Comparison of ENCODE assay signal across 8 cellular contexts in the genomic region with DNA sequence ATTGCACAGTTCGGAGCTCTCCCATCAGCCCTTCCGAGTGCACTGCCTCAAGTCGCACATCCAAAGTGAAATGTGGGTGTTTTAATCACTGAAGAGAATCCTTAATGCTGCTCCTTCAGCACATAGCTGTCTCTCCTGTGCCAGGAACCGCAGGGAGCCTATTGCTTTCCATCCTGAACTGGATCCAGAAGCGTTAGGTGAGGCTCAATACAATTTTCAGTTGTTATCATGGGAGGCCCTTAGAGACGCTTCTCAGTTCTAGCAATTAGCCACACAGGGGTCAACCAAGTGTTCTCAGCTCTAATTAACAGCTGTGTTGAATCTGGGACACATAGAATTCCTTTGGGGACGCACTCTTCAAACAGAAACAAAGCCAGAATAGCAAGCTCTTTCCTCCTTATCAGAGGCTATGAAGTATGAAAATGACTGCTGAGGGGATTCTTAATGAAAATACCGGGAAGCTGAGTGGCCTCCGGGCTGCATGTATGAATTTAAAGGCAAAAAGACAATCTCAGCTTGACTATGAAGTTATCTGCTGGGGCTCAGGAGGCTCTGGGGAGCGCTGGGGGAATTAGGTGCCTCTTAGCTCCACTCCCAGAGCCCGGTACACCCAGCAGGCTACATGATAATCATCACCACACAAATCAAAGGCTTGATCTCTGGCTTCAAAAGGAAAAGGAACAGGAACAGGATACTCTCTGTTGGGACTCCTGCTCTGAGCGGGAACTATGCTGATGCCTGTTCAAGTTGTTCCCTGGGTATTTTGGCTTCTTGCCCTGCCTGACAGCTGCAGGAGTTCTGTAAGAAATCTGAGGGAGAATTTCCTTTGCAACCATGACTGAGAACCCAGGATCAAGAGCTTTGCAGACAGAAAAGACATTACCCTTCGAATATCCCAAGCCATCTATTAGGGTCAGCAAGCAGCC. TPM values are rescaled to one million over a fixed set of nuclear protein-coding genes. Genes with fewer than 3 reads are reported as not detected.
A peak's percentile ranks its signal among the peaks of the same experiment; 100 is the strongest.
DNase-seq lines count a peak whose midpoint lies in the region; ATAC-seq, FAIRE-seq and TF ChIP-seq lines count a peak whose summit lies in the region.

No MANE protein-coding gene starts in this region.

- TF ChIP-seq EP300 in HepG2 (IDR thresholded peaks at IDR 0.05; ENCODE audit: low read depth in 2 of 2, low read length in 2 of 2) (no peak), HepG2 (CRISPR knock-in tag; IDR thresholded peaks at IDR 0.05; ENCODE audit: borderline replicate concordance) (no peak), stomach (IDR thresholded peaks at IDR 0.05) (no peak)

- H3K4me3 ChIP-seq in LNCaP clone FGC (ENCODE audit: low read depth, low read length) (no peak overlapping the region), mammary epithelial cell (replicated peaks in 1 of 3; ENCODE audit: insufficient read depth in 1 of 3, low read depth in 2 of 3, low read length in 3 of 3) (no peak overlapping the region), HepG2 (replicated peaks in 1 of 3; ENCODE audit: insufficient read depth in 1 of 3, low read depth in 2 of 3, low read length in 3 of 3) (no peak overlapping the region), stomach (no peak overlapping the region)

- H3K4me1 ChIP-seq in mammary epithelial cell (ENCODE audit: insufficient read depth, low read length) (no peaks in the 10 kb centered on the region), HepG2 (ENCODE audit: insufficient read depth, low read length) (no peaks in the 10 kb centered on the region), stomach (peaks cover 11 to 22% (median 22%) of the 10 kb centered on the region in 4 donors)

- no peaks in the 10 kb centered on the region for H3K36me3 Mint-ChIP-seq in activated T-helper 17 cell treated with anti-CD3 and anti-CD28 coated beads, Interleukin-2, amount 50 U/mL, for 72 hours (ENCODE audit: low read depth)

- H2AFZ ChIP-seq in mammary epithelial cell (ENCODE audit: low read depth, low read length) = peak overlapping the region; percentile 32
- H2AFZ ChIP-seq in HepG2 (ENCODE audit: low read length) = no peak overlapping the region

- H3K27me3 Mint-ChIP-seq in activated T-helper 17 cell treated with anti-CD3 and anti-CD28 coated beads, Interleukin-2, amount 50 U/mL, for 72 hours = no peaks in the 10 kb centered on the region

- H4K20me1 ChIP-seq in mammary epithelial cell (ENCODE audit: insufficient read depth, low read length) (no peaks in the 10 kb centered on the region), HepG2 (ENCODE audit: insufficient read depth, low read length) (no peaks in the 10 kb centered on the region)

- CTCF ChIA-PET in mammary epithelial cell (lab: Charles Lee; ENCODE audit: low non-redundant PET) (no interaction called here), HepG2 (lab: Yijun Ruan, JAX; ENCODE audit: low intra/inter-chr PET ratio, low total read pairs) (no interaction called here)

- in situ Hi-C loops in mammary epithelial cell (cut with MboI; ENCODE audit: low sequenced_read_pairs in 2 of 2) = no loop called here
- in situ Hi-C loops in HepG2 (cut with HindIII; ENCODE audit: extremely low pct_ligation_motif_present, low pct_unique_long_range_greater_than_20kb) = no loop called here

- TF ChIP-seq POLR2A in HepG2 (IDR thresholded peaks at IDR 0.05; ENCODE audit: insufficient read depth in 1 of 2, low read depth in 2 of 2, low read length in 2 of 2) (no peak), stomach (IDR thresholded peaks at IDR 0.05) (no peak)

- H3K36me3 ChIP-seq in mammary epithelial cell (ENCODE audit: insufficient read depth, low read length) = no peaks in the 10 kb centered on the region
- no peaks in the 10 kb centered on the region for H3K36me3 ChIP-seq in HepG2 (replicated peaks in 1 of 2; ENCODE audit: control insufficient read depth in 1 of 2, insufficient read depth in 2 of 2, low read length in 2 of 2)
- H3K36me3 ChIP-seq in stomach = no peaks in the 10 kb centered on the region

- DNase-seq in LNCaP clone FGC (ENCODE audit: low read depth) (peak; percentile 69), mammary epithelial cell (no peak), HepG2 (ENCODE audit: low spot score) (no peak), stomach (peak; percentile 64)

- H3K4me1 Mint-ChIP-seq in activated T-helper 17 cell treated with anti-CD3 and anti-CD28 coated beads, Interleukin-2, amount 50 U/mL, for 72 hours = no peaks in the 10 kb centered on the region

- POLR2A ChIA-PET in HepG2 (lab: Yijun Ruan, JAX) = no interaction called here

- H3K9me3 Mint-ChIP-seq in activated T-helper 17 cell treated with anti-CD3 and anti-CD28 coated beads, Interleukin-2, amount 50 U/mL, for 72 hours = no peaks in the 10 kb centered on the region

- H3K79me2 ChIP-seq in mammary epithelial cell (ENCODE audit: insufficient read depth, low read length) = no peaks in the 10 kb centered on the region
- H3K79me2 ChIP-seq in HepG2 (ENCODE audit: insufficient read depth, low read length) = no peaks in the 10 kb centered on the region

- 43% methylated on average over 13 of the region's 13 CpGs for WGBS in mammary epithelial cell (ENCODE audit: low coverage, missing lambda C conversion rate)
- 35% methylated on average over 13 of the region's 13 CpGs for WGBS in HepG2 (ENCODE audit: low lambda C conversion rate)
- 46 to 50% (median 49%) methylated on average over 13 of the region's 13 CpGs for WGBS in stomach, 5 donors

- dilution Hi-C loops in mammary epithelial cell (cut with HindIII; ENCODE audit: low sequenced_read_pairs) = no loop called here

- no peak for TF ChIP-seq CTCF in LNCaP clone FGC (IDR thresholded peaks at IDR 0.05; ENCODE audit: control insufficient read depth, extremely low read depth, insufficient read depth)
- no peak for TF ChIP-seq CTCF in mammary epithelial cell (conservative IDR thresholded peaks at IDR 0.05 in 1 of 2, IDR thresholded peaks at IDR 0.05 in 1 of 2; ENCODE audit: extremely low read depth in 1 of 2, insufficient read depth in 1 of 2, low read depth in 1 of 2, low read length in 2 of 2)
- no peak for TF ChIP-seq CTCF in HepG2 (CRISPR knock-in tag; IDR thresholded peaks at IDR 0.05)
- no peak for TF ChIP-seq CTCF in stomach (IDR thresholded peaks at IDR 0.05)

- ATAC-seq in HepG2 = peak; percentile 27; the same call in 1 of the 3 replicates
- ATAC-seq in GM21515 (IDR thresholded peaks at IDR 0.05; ENCODE audit: unreplicated experiment) = no peak
- ATAC-seq in activated T-helper 17 cell treated with anti-CD3 and anti-CD28 coated beads, Interleukin-2, amount 50 U/mL, for 72 hours (replicated peaks) = no peak
- no peak for ATAC-seq in HG03045 (IDR thresholded peaks at IDR 0.05; ENCODE audit: unreplicated experiment)
- no peak for ATAC-seq in HG03520 (IDR thresholded peaks at IDR 0.05; ENCODE audit: unreplicated experiment)

- no peak overlapping the region for H3K27ac Mint-ChIP-seq in activated T-helper 17 cell treated with anti-CD3 and anti-CD28 coated beads, Interleukin-2, amount 50 U/mL, for 72 hours

- H3K9ac ChIP-seq in mammary epithelial cell (ENCODE audit: insufficient read depth, low read length) = no peak overlapping the region
- no peak overlapping the region for H3K9ac ChIP-seq in HepG2 (ENCODE audit: insufficient read depth, low read depth, low read length)

- no peak overlapping the region for H3K4me2 ChIP-seq in mammary epithelial cell (ENCODE audit: insufficient read depth, low read depth, low read length)
- H3K4me2 ChIP-seq in HepG2 (ENCODE audit: low read depth, low read length) = no peak overlapping the region

- no peak for FAIRE-seq in HepG2 (lab: Jason Lieb, UNC)

- H3K9me3 ChIP-seq in mammary epithelial cell (replicated peaks; ENCODE audit: insufficient read depth, low read length) (no peaks in the 10 kb centered on the region), HepG2 (ENCODE audit: low read length) (no peaks in the 10 kb centered on the region), stomach (no peaks in the 10 kb centered on the region)

- BruUV-seq in mammary epithelial cell (replicated peaks; lab: Mats Ljungman, UMichigan) (no TSS peak), HepG2 (replicated peaks; lab: Mats Ljungman, UMichigan) (no TSS peak)

- H3K27ac ChIP-seq in mammary epithelial cell (ENCODE audit: insufficient read depth, low read depth, low read length) (no peak overlapping the region), HepG2 (ENCODE audit: extremely low read length, insufficient read depth, low read length) (no peak overlapping the region), stomach (peak overlapping the region in 4 of 5 donors; percentile 48 to 72 (median 68))

- H3K4me3 Mint-ChIP-seq in activated T-helper 17 cell treated with anti-CD3 and anti-CD28 coated beads, Interleukin-2, amount 50 U/mL, for 72 hours = no peak overlapping the region

- no peak for TF ChIP-seq RAD21 in HepG2 (CRISPR knock-in tag; IDR thresholded peaks at IDR 0.05)

- intact Hi-C loops in mammary epithelial cell (cut with micrococcal nuclease) = no loop called here
- intact Hi-C loops in HepG2 (cut with micrococcal nuclease; ENCODE audit: unreplicated experiment) = no loop called here
- intact Hi-C loops in stomach (cut with DNase I; ENCODE audit: low total_unique reads) = no loop called here

- no peaks in the 10 kb centered on the region for H3K27me3 ChIP-seq in mammary epithelial cell (ENCODE audit: insufficient read depth, low read length)
- peaks cover 2 to 13% of the 10 kb centered on the region in 2 experiments; a peak in 1 of 5 replicates for H3K27me3 ChIP-seq in HepG2 (ENCODE audit: control insufficient read depth in 1 of 2, insufficient read depth in 2 of 2, low read length in 2 of 2)
- no peaks in the 10 kb centered on the region for H3K27me3 ChIP-seq in stomach

RNA-seq across cellular contexts. Expression of a gene that starts 55.4 kb away (rescaled TPM):
- total RNA-seq in mammary epithelial cell = 10 to 100 TPM; 10.9 to 13.2 TPM
- polyA plus RNA-seq in mammary epithelial cell = 4.0 TPM
- 22.8 TPM for polyA minus RNA-seq in mammary epithelial cell
- total RNA-seq in HepG2 (2016; rRNA removed; fragmentation: Illumina TruSeq; extraction: Trizol) = 10.0 and 10.5 TPM in 2 replicates
- total RNA-seq in HepG2 (2016; cell fraction: cytosol; rRNA removed; fragmentation: Illumina TruSeq; extraction: Trizol; ENCODE audit: low read depth) = 10.8 and 14.2 TPM in 2 replicates
- 9.4 and 9.8 TPM in 2 replicates for total RNA-seq in HepG2 (2016; cell fraction: insoluble cytoplasmic fraction; rRNA removed; fragmentation: Illumina TruSeq; extraction: Trizol)
- total RNA-seq in HepG2 (2016; cell fraction: membrane; rRNA removed; fragmentation: Illumina TruSeq; extraction: Trizol) = 7.0 and 7.2 TPM in 2 replicates
- total RNA-seq in HepG2 (2016; cell fraction: nucleus; rRNA removed; fragmentation: Illumina TruSeq; extraction: Trizol) = 11.9 and 13.8 TPM in 2 replicates
- 10.4 and 12.0 TPM in 2 replicates for polyA plus RNA-seq in HepG2 (2011; rRNA removed)
- 5.9 and 9.5 TPM in 2 replicates for polyA plus RNA-seq in HepG2 (2011; cell fraction: cytosol; rRNA removed)
- 8.0 and 8.5 TPM in 2 replicates for polyA plus RNA-seq in HepG2 (2011; cell fraction: nucleus; rRNA removed)
- 5.8 and 6.9 TPM in 2 replicates for polyA plus RNA-seq in HepG2 (2012)
- 0.35 and 0.40 TPM in 2 replicates for polyA plus RNA-seq in HepG2 (2016; cell fraction: cytosol; fragmentation: Illumina TruSeq; extraction: Trizol; ENCODE audit: low read depth)
- 8.7 and 9.6 TPM in 2 replicates for polyA plus RNA-seq in HepG2 (2016; cell fraction: insoluble cytoplasmic fraction; fragmentation: Illumina TruSeq; extraction: Trizol; ENCODE audit: low read depth)
- polyA plus RNA-seq in HepG2 (2016; cell fraction: membrane; fragmentation: Illumina TruSeq; extraction: Trizol; ENCODE audit: low read depth) = 1.9 and 2.5 TPM in 2 replicates
- 8.1 and 10.3 TPM in 2 replicates for polyA plus RNA-seq in HepG2 (2016; cell fraction: nucleus; fragmentation: Illumina TruSeq; extraction: Trizol; ENCODE audit: insufficient read depth, low read depth)
- polyA minus RNA-seq in HepG2 (2011; rRNA and poly(A)+ RNA removed; ENCODE audit: low replicate concordance) = 18.1 and 20.0 TPM in 2 replicates
- polyA minus RNA-seq in HepG2 (2011; cell fraction: cytosol; rRNA and poly(A)+ RNA removed) = 7.8 and 12.5 TPM in 2 replicates
- polyA minus RNA-seq in HepG2 (2011; cell fraction: nucleus; rRNA and poly(A)+ RNA removed) = 43.6 and 54.5 TPM in 2 replicates
- 100 to 1,000 TPM in 1 of 5 donors, 10 to 100 TPM in 4; 24.5 to 223 (median 59.1) TPM for total RNA-seq in stomach
- 10 to 100 TPM in 1 of 3 donors, 1 to 10 TPM in 2; 7.3 to 10.7 (median 8.3) TPM for polyA plus RNA-seq in stomach
- total RNA-seq in activated T-helper 17 cell treated with anti-CD3 and anti-CD28 coated beads, Interleukin-2, amount 50 U/mL, for 72 hours = 10 to 100 TPM; 27.5 to 29.7 TPM

Comparison
In these comparisons a context has a peak if more than half of its experiments do, and no peak if none do; other contexts are left out.
1. DNase-seq: peak in LNCaP clone FGC (single experiment) and stomach (single experiment); none in mammary epithelial cell (single experiment) and HepG2 (single experiment).
2. H3K27ac ChIP-seq: peak in stomach (4 of 5); none in mammary epithelial cell (single experiment) and HepG2 (single experiment).